ENCODE assay signal across 8 cellular contexts in genomic region chr2:3535794-3536681, GRCh38. TPM values are rescaled to one million over a fixed set of nuclear protein-coding genes. Genes with fewer than 3 reads are reported as not detected.
A peak's percentile ranks its signal among the peaks of the same experiment; 100 is the strongest.
DNase-seq lines count a peak whose midpoint lies in the region; ATAC-seq, FAIRE-seq and TF ChIP-seq lines count a peak whose summit lies in the region.

No MANE protein-coding gene starts in this region.

- no peaks in the 10 kb centered on the region for H3K27me3 ChIP-seq in esophagus (ENCODE audit: control insufficient read depth in 1 of 2, insufficient read depth in 2 of 2, low read length in 2 of 2)

- peak overlapping the region in 5 of 6 donors; percentile 2 to 86 (median 80) for H3K27ac Mint-ChIP-seq in naive B cell

- H3K9me3 Mint-ChIP-seq in naive B cell = peaks cover 0 to 2% (median 0%) of the 10 kb centered on the region in 7 donors

- DNase-seq in 8988T (peak; percentile 62), H54 (ENCODE audit: insufficient read length, low spot score) (peak; percentile 82), SW 1271 (lab: John Stamatoyannopoulos, UW) (peak; percentile 85 to 86), naive B cell (no peak), mesenteric fat pad (ENCODE audit: low spot score) (no peak)

- peak overlapping the region; percentile 67 to 94 (median 80) for H3K4me3 Mint-ChIP-seq in naive B cell

- H3K9me3 ChIP-seq in esophagus (ENCODE audit: control insufficient read depth in 2 of 2, insufficient read depth in 1 of 2, low read depth in 1 of 2, low read length in 1 of 2) = no peaks in the 10 kb centered on the region

- ATAC-seq in naive B cell (ENCODE audit: low read depth in 2 of 2) = peak in 1 of 2 donors; percentile 37
- ATAC-seq in HG02981 (IDR thresholded peaks at IDR 0.05; ENCODE audit: unreplicated experiment) = no peak
- ATAC-seq in GM19463 (IDR thresholded peaks at IDR 0.05; ENCODE audit: unreplicated experiment) = no peak

- peak; percentile 74 for FAIRE-seq in H54 (lab: Jason Lieb, UNC)

- peak overlapping the region; percentile 30 to 33 for H3K4me3 ChIP-seq in esophagus (ENCODE audit: low read depth in 1 of 2, low read length in 2 of 2)

- H3K4me1 ChIP-seq in esophagus (ENCODE audit: control insufficient read depth in 2 of 2, insufficient read depth in 2 of 2, low read length in 1 of 2) = peaks cover 0 to 14% of the 10 kb centered on the region in 2 donors

- H3K36me3 ChIP-seq in esophagus (ENCODE audit: control insufficient read depth in 2 of 2, insufficient read depth in 2 of 2, low read length in 1 of 2) = peaks cover 0 to 6% of the 10 kb centered on the region in 2 donors

- H3K36me3 Mint-ChIP-seq in naive B cell = no peaks in the 10 kb centered on the region

- peak; percentile 51 for TF ChIP-seq POLR2A in H54 (IDR thresholded peaks at IDR 0.05; ENCODE audit: low read depth, low read length)

- H3K27me3 Mint-ChIP-seq in naive B cell = no peaks in the 10 kb centered on the region

- peaks cover 7 to 15% (median 14%) of the 10 kb centered on the region in 3 donors for H3K4me1 Mint-ChIP-seq in naive B cell

- 24 to 30% methylated on average over 24 of the region's 24 CpGs for WGBS in esophagus, 2 donors

- peak overlapping the region; percentile 88 to 95 for H3K27ac ChIP-seq in esophagus (ENCODE audit: low read depth in 2 of 2, low read length in 1 of 2)

RNA-seq across cellular contexts. Expression of gene ADI1, which starts 16.7 kb away (rescaled TPM):
- polyA plus RNA-seq in esophagus = 10 to 100 TPM; 25.7 to 41.8 TPM
- polyA plus RNA-seq in naive B cell (ENCODE audit: low read depth in 6 of 6) = 10 to 100 TPM; 32.3 to 87.8 (median 37.1) TPM
- 63.6 TPM for total RNA-seq in mesenteric fat pad

RNA-seq across cellular contexts. Expression of gene RNASEH1, which starts 22.1 kb away (rescaled TPM):
- polyA plus RNA-seq in esophagus (10 to 100 TPM in 1 of 2 donors, 1 to 10 TPM in 1; 5.7 to 10.1 TPM), naive B cell (ENCODE audit: low read depth in 6 of 6) (10 to 100 TPM; 31.4 to 38.8 (median 36.2) TPM)
- 27.1 TPM for total RNA-seq in mesenteric fat pad

RNA-seq across cellular contexts. Expression of gene RPS7, which starts 39.0 kb away (rescaled TPM):
- polyA plus RNA-seq in esophagus (1,000 to 10,000 TPM; 1,816 to 2,770 TPM), naive B cell (ENCODE audit: low read depth in 6 of 6) (1,000 to 10,000 TPM in 4 of 6 donors, 100 to 1,000 TPM in 2; 612 to 1,284 (median 1,085) TPM)
- 1,225 TPM for total RNA-seq in mesenteric fat pad

RNA-seq across cellular contexts. Expression of gene COLEC11, which starts 58.9 kb away (rescaled TPM):
- polyA plus RNA-seq in esophagus (1 to 10 TPM in 1 of 2 donors, under 1 TPM in 1; 0.43 to 1.3 TPM), naive B cell (ENCODE audit: low read depth in 6 of 6) (not detected)
- total RNA-seq in mesenteric fat pad = 5.5 TPM

Comparison
In these comparisons a context has a peak if more than half of its experiments do, and no peak if none do; other contexts are left out.
1. DNase-seq: peak in 8988T (single experiment), H54 (single experiment) and SW 1271 (2 of 2); none in naive B cell (single experiment) and mesenteric fat pad (single experiment).